Comparison of ENCODE assay signal across 8 cellular contexts in genomic region chr7:76912011-76912814, GRCh38.
DNase-seq lines count a peak whose midpoint lies in the region; ATAC-seq, FAIRE-seq and TF ChIP-seq lines count a peak whose summit lies in the region.
"Not testable (repeated sequence)": the region's sequence is repeated elsewhere in the genome, so short reads cannot be mapped to it uniquely, and the experiment has no call there.

No MANE protein-coding gene starts in this region.

- CTCF ChIA-PET in A549 (lab: Yijun Ruan, JAX); activated CD4-positive, alpha-beta T cell treated with anti-CD3 and anti-CD28 coated beads, Interleukin-2, amount 10 ng/mL, durations not matched to agents 7 days and 5 days (lab: Charles Lee): not testable (repeated sequence)

- not testable (repeated sequence) for H3K4me3 ChIP-seq in A549; keratinocyte (ENCODE audit: control insufficient read depth in 2 of 3, extremely low read depth in 1 of 3, insufficient read depth in 2 of 3, low read depth in 1 of 3, low read length in 3 of 3)
- peak overlapping the region; percentile 8 for H3K4me3 ChIP-seq in NB4 (ENCODE audit: low read depth, low read length)
- peak overlapping the region; percentile 62 for H3K4me3 ChIP-seq in endodermal cell (ENCODE audit: low read length)
- H3K4me3 ChIP-seq in ovary = peak overlapping the region; percentile 16

- TF ChIP-seq RAD21 in A549 (conservative IDR thresholded peaks at IDR 0.05 in 1 of 2, IDR thresholded peaks at IDR 0.05 in 1 of 2) = not testable (repeated sequence)

- H3K9me3 ChIP-seq in A549; endodermal cell (ENCODE audit: control insufficient read depth, low read length); keratinocyte (ENCODE audit: control insufficient read depth, low read depth, low read length); ovary: not testable (repeated sequence)

- not testable (repeated sequence) for H3K27me3 ChIP-seq in endodermal cell (ENCODE audit: control insufficient read depth, insufficient read depth, low read length, poor library complexity, severe bottlenecking); keratinocyte (ENCODE audit: control insufficient read depth, extremely low read depth, insufficient read depth, low read length); ovary

- H3K9ac ChIP-seq in endodermal cell (ENCODE audit: extremely low read depth, low read length, poor library complexity, severe bottlenecking) = peak overlapping the region; percentile 15
- H3K9ac ChIP-seq in keratinocyte (ENCODE audit: control insufficient read depth, extremely low read depth, insufficient read depth, low read length) = not testable (repeated sequence)

- intact Hi-C loops in ovary (cut with DNase I) = not testable (repeated sequence)

- not testable (repeated sequence) for H3K36me3 ChIP-seq in endodermal cell (ENCODE audit: control insufficient read depth, insufficient read depth, low read length); keratinocyte (ENCODE audit: control insufficient read depth in 2 of 2, extremely low read depth in 1 of 2, insufficient read depth in 2 of 2, low read length in 2 of 2); ovary

- peak overlapping the region; percentile 3 for H3K4me3 Mint-ChIP-seq in activated CD4-positive, alpha-beta T cell treated with anti-CD3 and anti-CD28 coated beads, Interleukin-2, amount 10 ng/mL, durations not matched to agents 7 days and 5 days
- peak overlapping the region; percentile 18 for H3K4me3 Mint-ChIP-seq in activated naive CD8-positive, alpha-beta T cell treated with anti-CD3 and anti-CD28 coated beads for 36 hours
- peak overlapping the region; percentile 28 for H3K4me3 Mint-ChIP-seq in endodermal cell

- DNase-seq in A549 (ENCODE audit: low read depth in 1 of 2, low spot score in 1 of 2); activated CD4-positive, alpha-beta T cell treated with anti-CD3 and anti-CD28 coated beads, Interleukin-2, amount 10 ng/mL, durations not matched to agents 7 days and 5 days; activated naive CD8-positive, alpha-beta T cell treated with anti-CD3 and anti-CD28 coated beads for 36 hours; endodermal cell; keratinocyte (ENCODE audit: low read depth, low spot score); ovary: not testable (repeated sequence)
- DNase-seq in NB4 (ENCODE audit: low read depth) = peak; percentile 11

- H3K27ac ChIP-seq in A549; keratinocyte (ENCODE audit: control insufficient read depth, insufficient read depth, low read length); ovary: not testable (repeated sequence)
- H3K27ac ChIP-seq in endodermal cell (ENCODE audit: low read depth, low read length) = peak overlapping the region; percentile 22

- H3K79me2 ChIP-seq in keratinocyte (ENCODE audit: control insufficient read depth, insufficient read depth, low read length) = not testable (repeated sequence)

- peak overlapping the region; percentile 56 for H3K4me2 ChIP-seq in A549
- not testable (repeated sequence) for H3K4me2 ChIP-seq in keratinocyte (ENCODE audit: control insufficient read depth, extremely low read depth, insufficient read depth, low read depth, low read length)

- 48% methylated on average over 4 of the region's 4 CpGs for WGBS in A549 (ENCODE audit: missing lambda C conversion rate)
- WGBS in endodermal cell (ENCODE audit: insufficient coverage in 1 of 2, insufficient read length in 1 of 2), 2 experiments = 70 to 82% methylated on average over 3 to 4 of the region's 4 CpGs
- 11 to 27% (median 14%) methylated on average over 4 of the region's 4 CpGs for WGBS in ovary, 3 donors

- not testable (repeated sequence) for H3K9me3 Mint-ChIP-seq in activated CD4-positive, alpha-beta T cell treated with anti-CD3 and anti-CD28 coated beads, Interleukin-2, amount 10 ng/mL, durations not matched to agents 7 days and 5 days; activated naive CD8-positive, alpha-beta T cell treated with anti-CD3 and anti-CD28 coated beads for 36 hours; endodermal cell

- TF ChIP-seq POLR2A in A549 (IDR thresholded peaks at IDR 0.05; ENCODE audit: low read length); NB4 (IDR thresholded peaks at IDR 0.05; ENCODE audit: extremely low read depth, insufficient read length); ovary (IDR thresholded peaks at IDR 0.05): not testable (repeated sequence)

- H2AFZ ChIP-seq in keratinocyte (ENCODE audit: control insufficient read depth, low read length) = not testable (repeated sequence)

- POLR2A ChIA-PET in A549 (lab: Yijun Ruan, JAX); activated CD4-positive, alpha-beta T cell treated with anti-CD3 and anti-CD28 coated beads, Interleukin-2, amount 10 ng/mL, durations not matched to agents 7 days and 5 days (lab: Charles Lee): not testable (repeated sequence)

- H3K36me3 Mint-ChIP-seq in activated CD4-positive, alpha-beta T cell treated with anti-CD3 and anti-CD28 coated beads, Interleukin-2, amount 10 ng/mL, durations not matched to agents 7 days and 5 days (ENCODE audit: low read depth); activated naive CD8-positive, alpha-beta T cell treated with anti-CD3 and anti-CD28 coated beads for 36 hours; endodermal cell (ENCODE audit: low read depth): not testable (repeated sequence)

- H3K4me1 Mint-ChIP-seq in activated CD4-positive, alpha-beta T cell treated with anti-CD3 and anti-CD28 coated beads, Interleukin-2, amount 10 ng/mL, durations not matched to agents 7 days and 5 days; activated naive CD8-positive, alpha-beta T cell treated with anti-CD3 and anti-CD28 coated beads for 36 hours: not testable (repeated sequence)
- peaks cover 32% of the 10 kb centered on the region for H3K4me1 Mint-ChIP-seq in endodermal cell

- H3K27ac Mint-ChIP-seq in activated CD4-positive, alpha-beta T cell treated with anti-CD3 and anti-CD28 coated beads, Interleukin-2, amount 10 ng/mL, durations not matched to agents 7 days and 5 days; activated naive CD8-positive, alpha-beta T cell treated with anti-CD3 and anti-CD28 coated beads for 36 hours: not testable (repeated sequence)
- H3K27ac Mint-ChIP-seq in endodermal cell = peak overlapping the region; percentile 62

- not testable (repeated sequence) for H3K27me3 Mint-ChIP-seq in activated CD4-positive, alpha-beta T cell treated with anti-CD3 and anti-CD28 coated beads, Interleukin-2, amount 10 ng/mL, durations not matched to agents 7 days and 5 days; activated naive CD8-positive, alpha-beta T cell treated with anti-CD3 and anti-CD28 coated beads for 36 hours; endodermal cell (ENCODE audit: insufficient read depth)

- not testable (repeated sequence) for H3K4me1 ChIP-seq in A549; endodermal cell (ENCODE audit: control insufficient read depth, insufficient read depth, low read length); keratinocyte (ENCODE audit: control insufficient read depth, extremely low read depth, insufficient read depth, low read length); ovary (ENCODE audit: insufficient read depth)

- dilution Hi-C loops in keratinocyte (cut with MboI; ENCODE audit: extremely low pct_ligation_motif_present, low sequenced_read_pairs) = not testable (repeated sequence)

- TF ChIP-seq EP300 in A549 (IDR thresholded peaks at IDR 0.05); ovary (IDR thresholded peaks at IDR 0.05): not testable (repeated sequence)

- ATAC-seq in A549 = not testable (repeated sequence)
- peak; percentile 62 for ATAC-seq in GM18498 (IDR thresholded peaks at IDR 0.05; ENCODE audit: unreplicated experiment)

- not testable (repeated sequence) for H4K20me1 ChIP-seq in keratinocyte (ENCODE audit: control insufficient read depth, extremely low read depth, insufficient read depth, low read length)

- TF ChIP-seq CTCF in A549 (IDR thresholded peaks at IDR 0.05); NB4 (IDR thresholded peaks at IDR 0.05; ENCODE audit: low read depth, low read length); endodermal cell (conservative IDR thresholded peaks at IDR 0.05); keratinocyte (optimal IDR thresholded peaks at IDR 0.05 in 1 of 3, IDR thresholded peaks at IDR 0.05 in 1 of 3, conservative IDR thresholded peaks at IDR 0.05 in 1 of 3; ENCODE audit: extremely low read depth in 1 of 3, insufficient read depth in 2 of 3, low read length in 3 of 3); ovary (IDR thresholded peaks at IDR 0.05): not testable (repeated sequence)

- not testable (repeated sequence) for H3K9me1 ChIP-seq in keratinocyte (ENCODE audit: control insufficient read depth, extremely low read depth, insufficient read depth, low read length)

- FAIRE-seq in A549 (lab: Jason Lieb, UNC) = not testable (repeated sequence)
- peak; percentile 29 for FAIRE-seq in keratinocyte (lab: Jason Lieb, UNC)
